1 cellular context compared by ENCODE assay signal in genomic region chr16:20901068-20901440, GRCh38.
TF ChIP-seq lines count a peak whose summit lies in the region.

No MANE protein-coding gene starts in this region.

TF ChIP-seq in H1, 55 proteins besides CTCF, POLR2A, EP300 and RAD21 (continued from another document):
- TF ChIP-seq CHD7 (IDR thresholded peaks at IDR 0.05; ENCODE audit: insufficient replicate concordance, low read length) (no peak), SP4 (IDR thresholded peaks at IDR 0.05; ENCODE audit: low read length) (no peak), FOSL1 (IDR thresholded peaks at IDR 0.05; ENCODE audit: insufficient read depth, low read depth, low read length) (no peak), EGR1 (IDR thresholded peaks at IDR 0.05; ENCODE audit: borderline replicate concordance, low read depth, low read length) (no peak), JUND (IDR thresholded peaks at IDR 0.05; ENCODE audit: low read length) (no peak), ATF3 (IDR thresholded peaks at IDR 0.05; ENCODE audit: insufficient read depth, low read depth, low read length) (no peak), SIX5 (IDR thresholded peaks at IDR 0.05; ENCODE audit: low read depth, low read length) (no peak), CEBPB (IDR thresholded peaks at IDR 0.05; ENCODE audit: low read depth, low read length) (no peak), SIN3A (conservative IDR thresholded peaks at IDR 0.05 in 1 of 2, IDR thresholded peaks at IDR 0.05 in 1 of 2; ENCODE audit: low read depth in 1 of 2, low read length in 2 of 2) (no peak), BRCA1 (IDR thresholded peaks at IDR 0.05; ENCODE audit: low read depth, low read length) (no peak), KDM1A (IDR thresholded peaks at IDR 0.05; ENCODE audit: borderline replicate concordance, low read length) (no peak), NANOG (IDR thresholded peaks at IDR 0.05; ENCODE audit: insufficient read depth, low read depth, low read length, poor library complexity, severe bottlenecking) (no peak), SP1 (IDR thresholded peaks at IDR 0.05; ENCODE audit: low read depth, low read length) (no peak), ZNF274 (IDR thresholded peaks at IDR 0.05; ENCODE audit: borderline replicate concordance, extremely low read depth, low read length) (no peak)
